In genomic region chr3:48633743-48634142, GRCh38 we compare ENCODE assay signal across 1 cellular context.
TF ChIP-seq lines count a peak whose summit lies in the region.

No MANE protein-coding gene starts in this region.

TF ChIP-seq in GM12878, 131 proteins besides CTCF, POLR2A, EP300 and RAD21:
- TF ChIP-seq, protein P1, sequence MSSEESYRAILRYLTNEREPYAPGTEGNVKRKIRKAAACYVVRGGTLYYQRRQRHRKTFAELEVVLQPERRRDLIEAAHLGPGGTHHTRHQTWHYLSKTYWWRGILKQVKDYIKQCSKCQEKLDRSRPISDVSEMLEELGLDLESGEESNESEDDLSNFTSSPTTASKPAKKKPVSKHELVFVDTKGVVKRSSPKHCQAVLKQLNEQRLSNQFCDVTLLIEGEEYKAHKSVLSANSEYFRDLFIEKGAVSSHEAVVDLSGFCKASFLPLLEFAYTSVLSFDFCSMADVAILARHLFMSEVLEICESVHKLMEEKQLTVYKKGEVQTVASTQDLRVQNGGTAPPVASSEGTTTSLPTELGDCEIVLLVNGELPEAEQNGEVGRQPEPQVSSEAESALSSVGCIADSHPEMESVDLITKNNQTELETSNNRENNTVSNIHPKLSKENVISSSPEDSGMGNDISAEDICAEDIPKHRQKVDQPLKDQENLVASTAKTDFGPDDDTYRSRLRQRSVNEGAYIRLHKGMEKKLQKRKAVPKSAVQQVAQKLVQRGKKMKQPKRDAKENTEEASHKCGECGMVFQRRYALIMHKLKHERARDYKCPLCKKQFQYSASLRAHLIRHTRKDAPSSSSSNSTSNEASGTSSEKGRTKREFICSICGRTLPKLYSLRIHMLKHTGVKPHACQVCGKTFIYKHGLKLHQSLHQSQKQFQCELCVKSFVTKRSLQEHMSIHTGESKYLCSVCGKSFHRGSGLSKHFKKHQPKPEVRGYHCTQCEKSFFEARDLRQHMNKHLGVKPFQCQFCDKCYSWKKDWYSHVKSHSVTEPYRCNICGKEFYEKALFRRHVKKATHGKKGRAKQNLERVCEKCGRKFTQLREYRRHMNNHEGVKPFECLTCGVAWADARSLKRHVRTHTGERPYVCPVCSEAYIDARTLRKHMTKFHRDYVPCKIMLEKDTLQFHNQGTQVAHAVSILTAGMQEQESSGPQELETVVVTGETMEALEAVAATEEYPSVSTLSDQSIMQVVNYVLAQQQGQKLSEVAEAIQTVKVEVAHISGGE (CRISPR knock-in tag; IDR thresholded peaks at IDR 0.05), result no peak
- TF ChIP-seq, protein P2, sequence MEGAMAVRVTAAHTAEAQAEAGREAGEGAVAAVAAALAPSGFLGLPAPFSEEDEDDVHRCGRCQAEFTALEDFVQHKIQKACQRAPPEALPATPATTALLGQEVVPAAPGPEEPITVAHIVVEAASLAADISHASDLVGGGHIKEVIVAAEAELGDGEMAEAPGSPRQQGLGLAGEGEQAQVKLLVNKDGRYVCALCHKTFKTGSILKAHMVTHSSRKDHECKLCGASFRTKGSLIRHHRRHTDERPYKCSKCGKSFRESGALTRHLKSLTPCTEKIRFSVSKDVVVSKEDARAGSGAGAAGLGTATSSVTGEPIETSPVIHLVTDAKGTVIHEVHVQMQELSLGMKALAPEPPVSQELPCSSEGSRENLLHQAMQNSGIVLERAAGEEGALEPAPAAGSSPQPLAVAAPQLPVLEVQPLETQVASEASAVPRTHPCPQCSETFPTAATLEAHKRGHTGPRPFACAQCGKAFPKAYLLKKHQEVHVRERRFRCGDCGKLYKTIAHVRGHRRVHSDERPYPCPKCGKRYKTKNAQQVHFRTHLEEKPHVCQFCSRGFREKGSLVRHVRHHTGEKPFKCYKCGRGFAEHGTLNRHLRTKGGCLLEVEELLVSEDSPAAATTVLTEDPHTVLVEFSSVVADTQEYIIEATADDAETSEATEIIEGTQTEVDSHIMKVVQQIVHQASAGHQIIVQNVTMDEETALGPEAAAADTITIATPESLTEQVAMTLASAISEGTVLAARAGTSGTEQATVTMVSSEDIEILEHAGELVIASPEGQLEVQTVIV (IDR thresholded peaks at IDR 0.05; ENCODE audit: borderline replicate concordance, partially characterized antibody), result no peak
- no peak for TF ChIP-seq CEBPB (IDR thresholded peaks at IDR 0.05; ENCODE audit: borderline replicate concordance in 1 of 2, low read depth in 2 of 2, low read length in 2 of 2)
- no peak for TF ChIP-seq LARP7 (IDR thresholded peaks at IDR 0.05)
- no peak for TF ChIP-seq CEBPZ (IDR thresholded peaks at IDR 0.05; ENCODE audit: low read depth, low read length)
- no peak for TF ChIP-seq CBX3 (IDR thresholded peaks at IDR 0.05; ENCODE audit: borderline replicate concordance, low read depth)
- TF ChIP-seq POLR2AphosphoS2 (IDR thresholded peaks at IDR 0.05; ENCODE audit: low read depth, low read length), result no peak
- TF ChIP-seq, protein P3, sequence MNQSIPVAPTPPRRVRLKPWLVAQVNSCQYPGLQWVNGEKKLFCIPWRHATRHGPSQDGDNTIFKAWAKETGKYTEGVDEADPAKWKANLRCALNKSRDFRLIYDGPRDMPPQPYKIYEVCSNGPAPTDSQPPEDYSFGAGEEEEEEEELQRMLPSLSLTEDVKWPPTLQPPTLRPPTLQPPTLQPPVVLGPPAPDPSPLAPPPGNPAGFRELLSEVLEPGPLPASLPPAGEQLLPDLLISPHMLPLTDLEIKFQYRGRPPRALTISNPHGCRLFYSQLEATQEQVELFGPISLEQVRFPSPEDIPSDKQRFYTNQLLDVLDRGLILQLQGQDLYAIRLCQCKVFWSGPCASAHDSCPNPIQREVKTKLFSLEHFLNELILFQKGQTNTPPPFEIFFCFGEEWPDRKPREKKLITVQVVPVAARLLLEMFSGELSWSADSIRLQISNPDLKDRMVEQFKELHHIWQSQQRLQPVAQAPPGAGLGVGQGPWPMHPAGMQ (IDR thresholded peaks at IDR 0.05; ENCODE audit: borderline replicate concordance), result no peak
- no peak for TF ChIP-seq SP1 (IDR thresholded peaks at IDR 0.05; ENCODE audit: low read depth, low read length)
- TF ChIP-seq JUNB (IDR thresholded peaks at IDR 0.05), result no peak
- no peak for TF ChIP-seq MEF2A (IDR thresholded peaks at IDR 0.05; ENCODE audit: insufficient read depth, low read depth, low read length)
- no peak for TF ChIP-seq CUX1 (IDR thresholded peaks at IDR 0.05; ENCODE audit: insufficient replicate concordance, low read depth, low read length)
- no peak for TF ChIP-seq ZBED1 (IDR thresholded peaks at IDR 0.05; ENCODE audit: borderline replicate concordance)
- TF ChIP-seq BCL11A (IDR thresholded peaks at IDR 0.05; ENCODE audit: low read depth, low read length), result no peak
- TF ChIP-seq SMAD5 (IDR thresholded peaks at IDR 0.05; ENCODE audit: low read depth), result no peak
- TF ChIP-seq RCOR1 (conservative IDR thresholded peaks at IDR 0.05; ENCODE audit: low read depth, low read length), result no peak
- TF ChIP-seq, protein P4, sequence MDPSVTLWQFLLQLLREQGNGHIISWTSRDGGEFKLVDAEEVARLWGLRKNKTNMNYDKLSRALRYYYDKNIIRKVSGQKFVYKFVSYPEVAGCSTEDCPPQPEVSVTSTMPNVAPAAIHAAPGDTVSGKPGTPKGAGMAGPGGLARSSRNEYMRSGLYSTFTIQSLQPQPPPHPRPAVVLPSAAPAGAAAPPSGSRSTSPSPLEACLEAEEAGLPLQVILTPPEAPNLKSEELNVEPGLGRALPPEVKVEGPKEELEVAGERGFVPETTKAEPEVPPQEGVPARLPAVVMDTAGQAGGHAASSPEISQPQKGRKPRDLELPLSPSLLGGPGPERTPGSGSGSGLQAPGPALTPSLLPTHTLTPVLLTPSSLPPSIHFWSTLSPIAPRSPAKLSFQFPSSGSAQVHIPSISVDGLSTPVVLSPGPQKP (IDR thresholded peaks at IDR 0.05; ENCODE audit: low read depth, low read length), result no peak
- no peak for TF ChIP-seq ZNF24 (IDR thresholded peaks at IDR 0.05)
- no peak for TF ChIP-seq SIN3A (IDR thresholded peaks at IDR 0.05; ENCODE audit: low read depth, low read length)
- TF ChIP-seq, protein P5, sequence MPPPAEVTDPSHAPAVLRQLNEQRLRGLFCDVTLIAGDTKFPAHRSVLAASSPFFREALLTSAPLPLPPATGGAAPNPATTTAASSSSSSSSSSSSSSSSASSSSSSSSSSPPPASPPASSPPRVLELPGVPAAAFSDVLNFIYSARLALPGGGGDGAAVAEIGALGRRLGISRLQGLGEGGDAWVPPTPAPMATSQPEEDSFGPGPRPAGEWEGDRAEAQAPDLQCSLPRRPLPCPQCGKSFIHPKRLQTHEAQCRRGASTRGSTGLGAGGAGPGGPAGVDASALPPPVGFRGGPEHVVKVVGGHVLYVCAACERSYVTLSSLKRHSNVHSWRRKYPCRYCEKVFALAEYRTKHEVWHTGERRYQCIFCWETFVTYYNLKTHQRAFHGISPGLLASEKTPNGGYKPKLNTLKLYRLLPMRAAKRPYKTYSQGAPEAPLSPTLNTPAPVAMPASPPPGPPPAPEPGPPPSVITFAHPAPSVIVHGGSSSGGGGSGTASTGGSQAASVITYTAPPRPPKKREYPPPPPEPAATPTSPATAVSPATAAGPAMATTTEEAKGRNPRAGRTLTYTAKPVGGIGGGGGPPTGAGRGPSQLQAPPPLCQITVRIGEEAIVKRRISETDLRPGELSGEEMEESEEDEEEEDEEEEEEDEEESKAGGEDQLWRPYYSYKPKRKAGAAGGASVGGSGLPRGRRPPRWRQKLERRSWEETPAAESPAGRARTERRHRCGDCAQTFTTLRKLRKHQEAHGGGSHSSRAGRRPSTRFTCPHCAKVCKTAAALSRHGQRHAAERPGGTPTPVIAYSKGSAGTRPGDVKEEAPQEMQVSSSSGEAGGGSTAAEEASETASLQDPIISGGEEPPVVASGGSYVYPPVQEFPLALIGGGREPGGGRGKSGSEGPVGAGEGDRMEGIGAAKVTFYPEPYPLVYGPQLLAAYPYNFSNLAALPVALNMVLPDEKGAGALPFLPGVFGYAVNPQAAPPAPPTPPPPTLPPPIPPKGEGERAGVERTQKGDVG (CRISPR knock-in tag; IDR thresholded peaks at IDR 0.05), result no peak
TF ChIP-seq in GM12878: peak in this region for 0.
